In genomic region chr1:243982451-243983018, GRCh38 we compare ENCODE assay signal across 22 cellular contexts.
DNase-seq lines count a peak whose midpoint lies in the region; ATAC-seq and TF ChIP-seq lines count a peak whose summit lies in the region.
"Had no signal": no experiment of that assay in that cellular context is flagged by ENCODE, and none has a peak within 500 bp of the region (broad histone marks: within the 10 kb centered on the region; RNA-seq: fewer than 3 reads in every experiment).

No MANE protein-coding gene starts in this region.

- TF ChIP-seq CTCF in fibroblast of mammary gland (conservative IDR thresholded peaks at IDR 0.05; ENCODE audit: control insufficient read depth, insufficient read depth, low read depth, low read length) (no peak), osteocyte (IDR thresholded peaks at IDR 0.05) (no peak), psoas muscle (IDR thresholded peaks at IDR 0.05) (no peak)

- DNase-seq in NCI-H748 (lab: John Stamatoyannopoulos, UW; ENCODE audit: unreplicated experiment) (peak; percentile 9), NCI-H748 treated with DMSO at 0.1 percent for 48 hours (lab: John Stamatoyannopoulos, UW) (no peak), SK-N-DZ (ENCODE audit: low spot score) (peak; percentile 29), fibroblast of mammary gland (ENCODE audit: low read depth) (peak; percentile 5), osteocyte (ENCODE audit: extremely low spot score, unreplicated experiment) (peak; percentile 74), RPMI8226 (no peak), psoas muscle (no peak)
- no peak for DNase-seq in stimulated activated CD4-positive, alpha-beta T cell treated with anti-CD3 and anti-CD28 coated beads, Interleukin-12 subunit alpha, Interleukin-12 subunit beta, amount 100 ng/mL, for 4 hours
- DNase-seq: activated CD4-positive, alpha-beta T cell treated with anti-CD3 and anti-CD28 coated beads for 1 hour; DMS153; MM.1S; NCI-H2029 treated with DMSO at 0.1 percent for 48 hours; NCI-H510A; sigmoid colon; stimulated activated CD4-positive, alpha-beta T cell treated with anti-CD3 and anti-CD28 coated beads, Interleukin-1b, Interleukin-23, amount 100 ng/mL, for 48 hours; stimulated activated naive CD8-positive, alpha-beta T cell treated with anti-CD3 and anti-CD28 coated beads, Interleukin-15, amount 100 ng/mL, for 72 hours; T1000; upper lobe of right lung had no signal

- H3K4me3 ChIP-seq in fibroblast of mammary gland (ENCODE audit: control insufficient read depth, low read depth, low read length): no peak overlapping the region
- H3K4me3 ChIP-seq in psoas muscle: no peak overlapping the region
- H3K4me3 ChIP-seq: sigmoid colon, SJCRH30, upper lobe of right lung had no signal

- peaks cover 3% of the 10 kb centered on the region for H3K4me1 Mint-ChIP-seq in osteocyte (ENCODE audit: unreplicated experiment)
- H3K4me1 Mint-ChIP-seq: activated T-helper 17 cell treated with anti-CD3 and anti-CD28 coated beads, Interleukin-2, amount 50 U/mL, for 72 hours; CD14-positive monocyte; stimulated activated naive CD8-positive, alpha-beta T cell treated with anti-CD3 and anti-CD28 coated beads, Interleukin-15, amount 100 ng/mL, for 72 hours had no signal

- H3K4me1 ChIP-seq in psoas muscle: no peaks in the 10 kb centered on the region
- H3K4me1 ChIP-seq: sigmoid colon, SJCRH30, upper lobe of right lung had no signal

- intact Hi-C loops in psoas muscle (cut with DNase I): no loop called here

- WGBS in psoas muscle, 3 donors: 42 to 56% (median 42%) methylated on average over 7 of the region's 7 CpGs

- no peak overlapping the region for H3K27ac ChIP-seq in psoas muscle
- H3K27ac ChIP-seq: sigmoid colon, SJCRH30, upper lobe of right lung had no signal

- H3K27me3 Mint-ChIP-seq in osteocyte (ENCODE audit: unreplicated experiment): no peaks in the 10 kb centered on the region
- H3K27me3 Mint-ChIP-seq: stimulated activated naive CD8-positive, alpha-beta T cell treated with anti-CD3 and anti-CD28 coated beads, Interleukin-15, amount 100 ng/mL, for 72 hours had no signal

- no peak for ATAC-seq in psoas muscle
- ATAC-seq: activated T-helper 17 cell treated with anti-CD3 and anti-CD28 coated beads, Interleukin-2, amount 50 U/mL, for 72 hours; left lobe of liver; stimulated activated naive CD8-positive, alpha-beta T cell treated with anti-CD3 and anti-CD28 coated beads, Interleukin-15, amount 100 ng/mL, for 72 hours; upper lobe of right lung had no signal

- H3K9me3 Mint-ChIP-seq in osteocyte (ENCODE audit: unreplicated experiment): peaks cover 4% of the 10 kb centered on the region
- H3K9me3 Mint-ChIP-seq: activated T-helper 17 cell treated with anti-CD3 and anti-CD28 coated beads, Interleukin-2, amount 50 U/mL, for 72 hours; stimulated activated naive CD8-positive, alpha-beta T cell treated with anti-CD3 and anti-CD28 coated beads, Interleukin-15, amount 100 ng/mL, for 72 hours had no signal

- peaks cover 0 to 2% (median 0%) of the 10 kb centered on the region in 3 donors for H3K27me3 ChIP-seq in psoas muscle (ENCODE audit: insufficient read depth in 3 of 3, low read length in 2 of 3)
- H3K27me3 ChIP-seq: sigmoid colon, SJCRH30 had no signal

- H3K27ac Mint-ChIP-seq in osteocyte (ENCODE audit: unreplicated experiment): no peak overlapping the region
- H3K27ac Mint-ChIP-seq: activated T-helper 17 cell treated with anti-CD3 and anti-CD28 coated beads, Interleukin-2, amount 50 U/mL, for 72 hours; CD14-positive monocyte; stimulated activated naive CD8-positive, alpha-beta T cell treated with anti-CD3 and anti-CD28 coated beads, Interleukin-15, amount 100 ng/mL, for 72 hours had no signal

- H3K4me3 Mint-ChIP-seq in osteocyte (ENCODE audit: unreplicated experiment): no peak overlapping the region
- H3K4me3 Mint-ChIP-seq: activated T-helper 17 cell treated with anti-CD3 and anti-CD28 coated beads, Interleukin-2, amount 50 U/mL, for 72 hours; CD14-positive monocyte; stimulated activated naive CD8-positive, alpha-beta T cell treated with anti-CD3 and anti-CD28 coated beads, Interleukin-15, amount 100 ng/mL, for 72 hours had no signal

- H3K36me3 ChIP-seq in psoas muscle (ENCODE audit: insufficient read depth in 1 of 2, low read depth in 1 of 2): no peaks in the 10 kb centered on the region
- H3K36me3 ChIP-seq: sigmoid colon, SJCRH30, upper lobe of right lung had no signal

- H3K9me3 ChIP-seq in psoas muscle: no peaks in the 10 kb centered on the region
- H3K9me3 ChIP-seq: sigmoid colon, SJCRH30, upper lobe of right lung had no signal

- no peaks in the 10 kb centered on the region for H3K36me3 Mint-ChIP-seq in osteocyte (ENCODE audit: unreplicated experiment)
- H3K36me3 Mint-ChIP-seq: CD14-positive monocyte had no signal

Comparison
In these comparisons a context has a peak if more than half of its experiments do, and no peak if none do; other contexts are left out.
1. DNase-seq: peak in NCI-H748 (single experiment), SK-N-DZ (single experiment), fibroblast of mammary gland (single experiment) and osteocyte (single experiment); none in NCI-H748 treated with DMSO at 0.1 percent for 48 hours (single experiment), stimulated activated CD4-positive, alpha-beta T cell treated with anti-CD3 and anti-CD28 coated beads, Interleukin-12 subunit alpha, Interleukin-12 subunit beta, amount 100 ng/mL, for 4 hours (single experiment), RPMI8226 (single experiment) and psoas muscle (0 of 2).